Comparison of ENCODE assay signal across 29 cellular contexts in genomic region chr6:169902070-169902469, GRCh38.
"Had no signal": no experiment of that assay in that cellular context is flagged by ENCODE, and none has a peak within 500 bp of the region (broad histone marks: within the 10 kb centered on the region; RNA-seq: fewer than 3 reads in every experiment).

No MANE protein-coding gene starts in this region.

- H3K4me3 ChIP-seq: left lung, lower lobe of right lung, smooth muscle cell, tibial nerve, upper lobe of left lung, vagina had no signal

- H3K79me2 ChIP-seq: parathyroid adenoma had no signal

- H3K36me3 Mint-ChIP-seq: immature natural killer cell; stimulated activated memory B cell treated with anti-CD40 and anti-IgM and Interleukin-4, amounts not matched to agents 10 μg/mL and 1 μg/mL and 100 μg/mL, for 72 hours had no signal

- H2AFZ ChIP-seq: parathyroid adenoma had no signal

- FAIRE-seq: islet of Langerhans, kidney had no signal

- H3K4me3 Mint-ChIP-seq: immature natural killer cell; naive thymus-derived CD8-positive, alpha-beta T cell; nephron; neural crest cell; stimulated activated memory B cell treated with anti-CD40 and anti-IgM and Interleukin-4, amounts not matched to agents 10 μg/mL and 1 μg/mL and 100 μg/mL, for 72 hours; stimulated activated naive CD8-positive, alpha-beta T cell treated with anti-CD3 and anti-CD28 coated beads, Interleukin-15, amount 100 ng/mL, for 72 hours had no signal

- H3K4me2 ChIP-seq: smooth muscle cell had no signal

- H3K9me3 ChIP-seq: left lung, lower lobe of right lung, neutrophil, upper lobe of left lung, vagina had no signal

- H3K36me3 ChIP-seq: left lung, lower lobe of right lung, neutrophil, tibial nerve, upper lobe of left lung, vagina had no signal

- ATAC-seq: left colon; left lung; lower lobe of right lung; naive thymus-derived CD8-positive, alpha-beta T cell; right cardiac atrium; stimulated activated memory B cell treated with anti-CD40 and anti-IgM and Interleukin-4, amounts not matched to agents 10 μg/mL and 1 μg/mL and 100 μg/mL, for 72 hours; stimulated activated naive CD8-positive, alpha-beta T cell treated with anti-CD3 and anti-CD28 coated beads, Interleukin-15, amount 100 ng/mL, for 72 hours had no signal

- H3K4me1 ChIP-seq: parathyroid adenoma had no signal

- H3K4me1 Mint-ChIP-seq: immature natural killer cell; naive thymus-derived CD8-positive, alpha-beta T cell; stimulated activated memory B cell treated with anti-CD40 and anti-IgM and Interleukin-4, amounts not matched to agents 10 μg/mL and 1 μg/mL and 100 μg/mL, for 72 hours; stimulated activated naive CD8-positive, alpha-beta T cell treated with anti-CD3 and anti-CD28 coated beads, Interleukin-15, amount 100 ng/mL, for 72 hours had no signal

- H3K27me3 ChIP-seq: left lung, neutrophil, tibial nerve, upper lobe of left lung, vagina had no signal

- H3K9ac ChIP-seq: parathyroid adenoma had no signal

- DNase-seq: hypothalamus; immature natural killer cell; kidney; left colon; lower lobe of right lung; mammary epithelial cell; mesenchymal stem cell; naive thymus-derived CD8-positive, alpha-beta T cell; occipital lobe; right cardiac atrium; stimulated activated CD4-positive, alpha-beta T cell treated with anti-CD3 and anti-CD28 coated beads, Interleukin-1b, Interleukin-23, amount 100 ng/mL, for 48 hours; stimulated activated CD4-positive, alpha-beta T cell treated with anti-CD3 and anti-CD28 coated beads, Interleukin-2, amount 100 ng/mL, for 48 hours; stimulated activated CD4-positive, alpha-beta T cell treated with anti-CD3 and anti-CD28 coated beads, Interleukin-4, amount 100 ng/mL, for 4 hours; stimulated activated CD8-positive, alpha-beta memory T cell treated with anti-CD3 and anti-CD28 coated beads, Interleukin-4, amount 100 ng/mL, for 48 hours; stimulated activated naive CD4-positive, alpha-beta T cell treated with Interleukin-2 at 50 U/mL for 16 hours; stimulated activated naive CD8-positive, alpha-beta T cell treated with anti-CD3 and anti-CD28 coated beads, Interleukin-15, amount 100 ng/mL, for 72 hours; substantia nigra had no signal

- H3K27ac ChIP-seq: left lung, lower lobe of right lung, neutrophil, parathyroid adenoma, tibial nerve, upper lobe of left lung, vagina had no signal

- H3K27ac Mint-ChIP-seq: immature natural killer cell; naive thymus-derived CD8-positive, alpha-beta T cell; nephron; progenitor cell of endocrine pancreas; stimulated activated memory B cell treated with anti-CD40 and anti-IgM and Interleukin-4, amounts not matched to agents 10 μg/mL and 1 μg/mL and 100 μg/mL, for 72 hours; stimulated activated naive CD8-positive, alpha-beta T cell treated with anti-CD3 and anti-CD28 coated beads, Interleukin-15, amount 100 ng/mL, for 72 hours had no signal
